Comparison of ENCODE assay signal across 8 cellular contexts in the genomic region with DNA sequence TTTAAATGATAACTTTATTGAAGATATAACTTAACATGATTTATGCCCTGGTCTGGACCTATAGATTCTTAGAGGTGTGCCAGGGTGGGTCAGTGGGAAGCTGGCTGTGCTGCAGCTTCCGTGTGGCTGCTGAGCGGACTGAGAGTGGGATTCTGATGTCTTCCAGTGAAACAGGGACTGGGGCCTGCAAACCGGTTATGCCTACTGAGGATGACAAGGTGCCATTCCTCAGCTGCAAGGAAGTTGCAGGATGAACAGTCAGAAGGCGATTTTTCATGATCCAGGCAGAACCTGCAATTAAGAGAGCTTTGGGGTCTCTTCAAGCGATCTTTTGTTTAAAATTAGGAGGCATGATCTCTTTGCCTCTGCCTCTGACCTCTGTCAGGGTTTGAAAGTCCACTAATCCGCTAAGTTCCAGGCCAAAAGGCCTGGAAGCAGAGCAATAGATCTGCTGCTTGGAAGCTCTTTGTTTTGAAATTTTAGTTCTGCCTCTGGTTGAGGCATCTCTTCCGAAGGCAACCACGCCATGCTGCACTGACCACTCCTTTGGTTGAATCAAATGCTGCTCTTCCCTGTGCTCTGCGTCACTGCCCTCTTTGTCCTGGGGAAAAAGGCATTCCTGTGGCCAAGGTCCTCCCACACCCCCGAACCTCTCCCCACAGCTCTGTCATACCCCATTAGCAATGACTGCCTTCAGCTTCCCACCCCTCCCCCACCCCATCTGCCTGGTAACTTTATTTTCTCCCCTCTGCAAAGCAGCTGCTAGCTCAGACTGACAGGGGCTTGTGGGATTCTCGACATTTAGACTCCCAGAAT. TPM values are rescaled to one million over a fixed set of nuclear protein-coding genes. Genes with fewer than 3 reads are reported as not detected.
DNase-seq lines count a peak whose midpoint lies in the region; ATAC-seq and TF ChIP-seq lines count a peak whose summit lies in the region.

No MANE protein-coding gene starts in this region.

- peaks cover 1% of the 10 kb centered on the region for H3K79me1 ChIP-seq in mesendoderm (ENCODE audit: low read length)

- WGBS in HUES64: 55% methylated on average over 11 of the region's 11 CpGs
- no CpG with 5 or more reads among the region's 11 CpGs for WGBS in mesendoderm (ENCODE audit: extremely low coverage, insufficient coverage, low lambda C conversion rate)
- 91 to 92% methylated on average over 11 of the region's 11 CpGs for WGBS in upper lobe of left lung, 2 donors

- H3K56ac ChIP-seq in mesendoderm (ENCODE audit: low read length): peak overlapping the region; percentile 82

- CTCF ChIA-PET in CD8-positive, alpha-beta memory T cell (lab: Charles Lee): interaction anchor here (0.6 to 2.4 kb wide), 8 partner anchors 10 to 51 kb away, joined by 3 to 16 read pairs (median 3); a partner anchor contains a TSS

- peaks cover 0 to 9% (median 2%) of the 10 kb centered on the region in 3 donors for H3K36me3 Mint-ChIP-seq in CD8-positive, alpha-beta memory T cell
- no peaks in the 10 kb centered on the region for H3K36me3 Mint-ChIP-seq in activated naive CD8-positive, alpha-beta T cell

- H3K79me2 ChIP-seq in mesendoderm (ENCODE audit: control insufficient read depth, insufficient read depth, low read length): no peaks in the 10 kb centered on the region

- H3K4me1 ChIP-seq in CD8-positive, alpha-beta memory T cell (ENCODE audit: insufficient read depth, low read length): peaks cover 58% of the 10 kb centered on the region
- peaks cover 36% of the 10 kb centered on the region for H3K4me1 ChIP-seq in HUES64 (ENCODE audit: insufficient read depth, low read length)
- peaks cover 11% of the 10 kb centered on the region for H3K4me1 ChIP-seq in mesendoderm (ENCODE audit: control insufficient read depth, low read depth, low read length)
- peaks cover 10 to 24% (median 15%) of the 10 kb centered on the region in 4 donors for H3K4me1 ChIP-seq in upper lobe of left lung
- H3K4me1 ChIP-seq in vagina: no peaks in the 10 kb centered on the region

- peak overlapping the region; percentile 69 to 97 (median 92) for H3K27ac Mint-ChIP-seq in CD8-positive, alpha-beta memory T cell
- H3K27ac Mint-ChIP-seq in activated naive CD8-positive, alpha-beta T cell: peak overlapping the region; percentile 94

- H4K8ac ChIP-seq in mesendoderm (ENCODE audit: low read depth, low read length): no peak overlapping the region

- no peaks in the 10 kb centered on the region for H3K27me3 Mint-ChIP-seq in CD8-positive, alpha-beta memory T cell
- no peaks in the 10 kb centered on the region for H3K27me3 Mint-ChIP-seq in activated naive CD8-positive, alpha-beta T cell

- no peak overlapping the region for H3K4ac ChIP-seq in mesendoderm (ENCODE audit: low read depth, low read length)

- H3K27me3 ChIP-seq in CD8-positive, alpha-beta memory T cell (ENCODE audit: insufficient read depth, low read length, poor library complexity, severe bottlenecking): no peaks in the 10 kb centered on the region
- H3K27me3 ChIP-seq in HUES64 (ENCODE audit: insufficient read depth, low read length): no peaks in the 10 kb centered on the region
- no peaks in the 10 kb centered on the region for H3K27me3 ChIP-seq in mesendoderm (ENCODE audit: insufficient read depth, low read length, poor library complexity)
- no peaks in the 10 kb centered on the region for H3K27me3 ChIP-seq in upper lobe of left lung
- H3K27me3 ChIP-seq in vagina: no peaks in the 10 kb centered on the region

- H3K9ac ChIP-seq in HUES64 (ENCODE audit: low read depth, low read length) (peak overlapping the region; percentile 69), mesendoderm (ENCODE audit: low read length) (peak overlapping the region; percentile 38)

- H3K4me1 Mint-ChIP-seq in CD8-positive, alpha-beta memory T cell: peaks cover 50 to 72% (median 66%) of the 10 kb centered on the region in 3 donors
- H3K4me1 Mint-ChIP-seq in activated naive CD8-positive, alpha-beta T cell (ENCODE audit: low read depth): peaks cover 67% of the 10 kb centered on the region

- no peak for ATAC-seq in upper lobe of left lung (ENCODE audit: low FRiP score in 2 of 2)

- H3K4me2 ChIP-seq in mesendoderm (ENCODE audit: low read length): no peak overlapping the region

- peak overlapping the region; percentile 29 for H3K4me3 ChIP-seq in CD8-positive, alpha-beta memory T cell (ENCODE audit: low read length)
- H3K4me3 ChIP-seq in HUES64 (ENCODE audit: low read length) (peak overlapping the region; percentile 31; the same call in 1 of the 2 replicates), mesendoderm (ENCODE audit: low read length) (no peak overlapping the region), upper lobe of left lung (no peak overlapping the region), vagina (no peak overlapping the region)

- H3K27ac ChIP-seq in CD8-positive, alpha-beta memory T cell (ENCODE audit: low read depth, low read length): peak overlapping the region; percentile 13
- H3K27ac ChIP-seq in HUES64 (ENCODE audit: low read depth, low read length): peak overlapping the region; percentile 82
- peak overlapping the region; percentile 5 for H3K27ac ChIP-seq in mesendoderm (ENCODE audit: low read depth, low read length)
- no peak overlapping the region for H3K27ac ChIP-seq in upper lobe of left lung
- no peak overlapping the region for H3K27ac ChIP-seq in vagina

- intact Hi-C loops in vagina (cut with DNase I): no loop called here

- H3K4me3 Mint-ChIP-seq in CD8-positive, alpha-beta memory T cell: peak overlapping the region in 6 of 7 donors; percentile 59 to 96 (median 90)
- H3K4me3 Mint-ChIP-seq in activated naive CD8-positive, alpha-beta T cell: peak overlapping the region; percentile 89

- no peak for DNase-seq in CD8-positive, alpha-beta memory T cell
- DNase-seq in mesendoderm: peak; percentile 68
- no peak for DNase-seq in LoVo (ENCODE audit: low spot score)
- no peak for DNase-seq in NOMO-1 treated with dmso at 0.1 percent for 144 hours (lab: John Stamatoyannopoulos, UW; ENCODE audit: unreplicated experiment)
- DNase-seq in upper lobe of left lung: no peak
- DNase-seq in vagina (ENCODE audit: extremely low spot score in 2 of 2): no peak

- H2AK5ac ChIP-seq in mesendoderm (ENCODE audit: low read length): no peak overlapping the region

- no peak overlapping the region for H3K23ac ChIP-seq in mesendoderm (ENCODE audit: low read length)

- no peaks in the 10 kb centered on the region for H3K36me3 ChIP-seq in CD8-positive, alpha-beta memory T cell (ENCODE audit: insufficient read depth, low read length)
- H3K36me3 ChIP-seq in HUES64 (ENCODE audit: insufficient read depth, low read length): no peaks in the 10 kb centered on the region
- no peaks in the 10 kb centered on the region for H3K36me3 ChIP-seq in mesendoderm (ENCODE audit: control insufficient read depth, insufficient read depth, low read length)
- no peaks in the 10 kb centered on the region for H3K36me3 ChIP-seq in upper lobe of left lung
- no peaks in the 10 kb centered on the region for H3K36me3 ChIP-seq in vagina

- no peaks in the 10 kb centered on the region for H3K9me3 ChIP-seq in CD8-positive, alpha-beta memory T cell (ENCODE audit: low read length)
- H3K9me3 ChIP-seq in HUES64 (ENCODE audit: insufficient read depth, low read depth, low read length): no peaks in the 10 kb centered on the region
- no peaks in the 10 kb centered on the region for H3K9me3 ChIP-seq in upper lobe of left lung
- H3K9me3 ChIP-seq in vagina: no peaks in the 10 kb centered on the region

- TF ChIP-seq CTCF in upper lobe of left lung (IDR thresholded peaks at IDR 0.05) (no peak), vagina (IDR thresholded peaks at IDR 0.05) (no peak)

- no peaks in the 10 kb centered on the region for H3K9me3 Mint-ChIP-seq in CD8-positive, alpha-beta memory T cell
- no peaks in the 10 kb centered on the region for H3K9me3 Mint-ChIP-seq in activated naive CD8-positive, alpha-beta T cell (ENCODE audit: low read depth)

- H2BK15ac ChIP-seq in mesendoderm (replicated peaks; ENCODE audit: low read depth): no peak overlapping the region

- no peak overlapping the region for H2BK120ac ChIP-seq in mesendoderm (ENCODE audit: low read depth, low read length)

- no peak overlapping the region for H4K5ac ChIP-seq in mesendoderm (ENCODE audit: low read length)

- POLR2A ChIA-PET in CD8-positive, alpha-beta memory T cell (lab: Charles Lee): interaction anchor here (0.7 to 1.3 kb wide), 3 partner anchors 23 to 26 kb away, joined by 3 to 4 read pairs (median 4); no protein-coding TSS in a partner anchor

- no peak overlapping the region for H2BK5ac ChIP-seq in mesendoderm (ENCODE audit: low read length)

- TF ChIP-seq EP300 in upper lobe of left lung (IDR thresholded peaks at IDR 0.05): no peak

- TF ChIP-seq POLR2A in upper lobe of left lung (IDR thresholded peaks at IDR 0.05) (no peak), vagina (IDR thresholded peaks at IDR 0.05) (no peak)

- H3K18ac ChIP-seq in mesendoderm (ENCODE audit: low read length): no peak overlapping the region

RNA-seq across cellular contexts. Expression of a gene that starts 2.0 kb away (rescaled TPM):
- total RNA-seq in CD8-positive, alpha-beta memory T cell: under 1 TPM; 0.63 to 0.73 TPM
- 1.1 TPM for polyA plus RNA-seq in CD8-positive, alpha-beta memory T cell
- polyA plus RNA-seq in HUES64 (2013, experiment 1 of 2): 5.4 TPM
- polyA plus RNA-seq in HUES64 (2013, experiment 2 of 2): 7.2 TPM
- polyA plus RNA-seq in mesendoderm (2013, experiment 1 of 2): 0.93 TPM
- 0.63 TPM for polyA plus RNA-seq in mesendoderm (2013, experiment 2 of 2)
- total RNA-seq in upper lobe of left lung: 1 to 10 TPM in 1 of 6 donors, under 1 TPM in 3, not detected in 2; 0.15 to 1.1 (median 0.80) TPM
- not detected for total RNA-seq in vagina

RNA-seq across cellular contexts. Expression of a gene that starts 2.1 kb away (rescaled TPM):
- 10 to 100 TPM; 10.5 to 12.6 TPM for total RNA-seq in CD8-positive, alpha-beta memory T cell
- 24.4 TPM for polyA plus RNA-seq in CD8-positive, alpha-beta memory T cell
- polyA plus RNA-seq in HUES64 (2013, experiment 1 of 2): 10.4 TPM
- polyA plus RNA-seq in HUES64 (2013, experiment 2 of 2): 11.2 TPM
- 4.9 TPM for polyA plus RNA-seq in mesendoderm (2013, experiment 1 of 2)
- polyA plus RNA-seq in mesendoderm (2013, experiment 2 of 2): 5.8 TPM
- 10 to 100 TPM; 11.9 to 39.8 (median 20.3) TPM for total RNA-seq in upper lobe of left lung
- 13.0 TPM for total RNA-seq in vagina

RNA-seq across cellular contexts. Expression of a gene that starts 25.5 kb away (rescaled TPM):
- 100 to 1,000 TPM; 612 to 643 TPM for total RNA-seq in CD8-positive, alpha-beta memory T cell
- polyA plus RNA-seq in CD8-positive, alpha-beta memory T cell: 306 TPM
- 433 TPM for polyA plus RNA-seq in HUES64 (2013, experiment 1 of 2)
- 418 TPM for polyA plus RNA-seq in HUES64 (2013, experiment 2 of 2)
- 402 TPM for polyA plus RNA-seq in mesendoderm (2013, experiment 1 of 2)
- polyA plus RNA-seq in mesendoderm (2013, experiment 2 of 2): 401 TPM
- total RNA-seq in upper lobe of left lung: 100 to 1,000 TPM in 5 of 6 donors, 10 to 100 TPM in 1; 57.3 to 163 (median 131) TPM
- 118 TPM for total RNA-seq in vagina

Comparison
In these comparisons a context has a peak if more than half of its experiments do, and no peak if none do; other contexts are left out.
1. H3K27ac ChIP-seq: peak in CD8-positive, alpha-beta memory T cell (single experiment), HUES64 (single experiment) and mesendoderm (single experiment); none in upper lobe of left lung (0 of 4) and vagina (single experiment).
2. H3K4me3 ChIP-seq: peak in CD8-positive, alpha-beta memory T cell (single experiment) and HUES64 (single experiment); none in mesendoderm (single experiment), upper lobe of left lung (0 of 4) and vagina (0 of 2).